ENCODE assay signal across 1 cellular context in the genomic region with DNA sequence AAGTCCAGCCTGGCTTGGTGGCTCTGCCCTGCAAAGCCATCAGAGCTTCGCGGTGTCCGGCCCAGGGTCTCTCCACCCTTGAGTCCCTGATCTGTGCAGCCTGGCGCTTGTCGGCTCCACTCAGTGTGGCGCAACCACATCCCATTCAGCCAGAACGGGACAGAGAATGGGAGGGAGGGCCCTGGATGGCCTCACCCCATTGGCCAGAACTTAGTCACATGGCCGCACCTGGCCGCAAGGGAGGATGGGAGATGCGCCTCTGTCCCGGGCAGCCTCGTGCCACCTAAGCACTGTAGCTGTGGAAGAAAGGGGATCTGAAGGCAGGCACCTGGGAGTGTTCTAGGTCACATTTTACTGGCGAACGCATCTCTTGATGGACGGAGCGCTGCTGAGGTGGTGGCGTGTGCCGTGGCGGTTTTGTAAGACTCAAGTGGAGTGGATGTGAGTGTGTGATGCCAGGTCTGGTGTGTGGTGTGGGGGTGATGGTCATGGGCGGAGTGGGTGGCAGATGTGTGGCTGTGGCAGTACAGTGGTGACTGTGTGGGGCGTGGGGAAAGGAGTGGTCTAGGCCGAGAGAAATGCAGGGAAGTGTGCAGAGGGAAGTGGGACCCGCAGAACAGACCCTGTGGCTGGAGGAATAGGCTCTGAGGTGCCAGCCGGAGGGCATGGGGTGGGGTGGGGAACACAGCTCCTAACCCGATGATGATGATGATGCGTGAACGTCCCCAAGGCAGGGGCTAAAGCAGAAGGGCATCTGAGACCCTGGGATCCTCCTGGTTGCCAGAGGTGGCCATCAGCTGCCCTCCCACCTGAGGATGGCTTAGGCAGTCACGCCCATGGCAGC.
TF ChIP-seq lines count a peak whose summit lies in the region.

No MANE protein-coding gene starts in this region.

TF ChIP-seq in K562, 482 proteins besides CTCF, POLR2A, EP300 and RAD21 (continued from another document):
- TF ChIP-seq CLOCK (CRISPR knock-in tag; IDR thresholded peaks at IDR 0.05; ENCODE audit: borderline replicate concordance) (no peak), ZBTB43 (CRISPR knock-in tag; IDR thresholded peaks at IDR 0.05) (no peak), HNRNPK (IDR thresholded peaks at IDR 0.05; ENCODE audit: low read depth, low read length, poor library complexity, severe bottlenecking) (no peak), ZNF57 (CRISPR knock-in tag; IDR thresholded peaks at IDR 0.05) (no peak), HMG20B (CRISPR knock-in tag; IDR thresholded peaks at IDR 0.05) (no peak), ZNF583 (CRISPR knock-in tag; IDR thresholded peaks at IDR 0.05) (no peak)
